ENCODE assay signal across 9 cellular contexts in the genomic region with DNA sequence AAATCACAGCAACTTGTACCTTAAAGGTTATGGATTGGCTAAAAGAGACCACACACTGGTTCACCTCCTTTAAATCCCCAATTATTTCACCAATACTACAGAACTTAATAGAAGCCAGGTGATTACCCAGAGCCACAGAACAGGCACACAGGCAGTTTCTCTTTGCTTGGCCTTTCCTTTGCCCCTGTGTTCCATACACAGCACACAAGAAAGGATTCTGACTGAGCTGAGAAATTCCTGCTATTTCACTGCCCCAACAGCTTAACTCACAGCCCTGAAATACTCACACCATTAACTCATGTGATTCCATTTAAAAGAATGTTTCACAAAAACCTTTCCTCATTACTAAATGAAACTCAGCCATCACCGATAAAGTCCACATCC.
DNase-seq lines count a peak whose midpoint lies in the region; ATAC-seq and TF ChIP-seq lines count a peak whose summit lies in the region.
"Had no signal": no experiment of that assay in that cellular context is flagged by ENCODE, and none has a peak within 500 bp of the region (broad histone marks: within the 10 kb centered on the region; RNA-seq: fewer than 3 reads in every experiment).

No MANE protein-coding gene starts in this region.

- no peak for TF ChIP-seq POLR2A in transverse colon (IDR thresholded peaks at IDR 0.05)

- no peaks in the 10 kb centered on the region for H3K9me3 Mint-ChIP-seq in activated naive CD4-positive, alpha-beta T cell treated with anti-CD3 and anti-CD28 coated beads, Interleukin-2, amount 50 U/mL, for 72 hours
- no peaks in the 10 kb centered on the region for H3K9me3 Mint-ChIP-seq in activated T-helper 2 cell treated with anti-CD3 and anti-CD28 coated beads, Interferon-gamma antibody, Interleukin-2, Interleukin-4, amounts not matched to agents 10 μg/mL and 5 μg/mL and 100 μg/mL, durations not matched to agents 14 hours and 24 hours and 36 hours

- H3K27ac Mint-ChIP-seq in activated naive CD4-positive, alpha-beta T cell treated with anti-CD3 and anti-CD28 coated beads, Interleukin-2, amount 50 U/mL, for 72 hours = peak overlapping the region; percentile 69 to 84
- H3K27ac Mint-ChIP-seq in activated T-helper 2 cell treated with anti-CD3 and anti-CD28 coated beads, Interferon-gamma antibody, Interleukin-2, Interleukin-4, amounts not matched to agents 10 μg/mL and 5 μg/mL and 100 μg/mL, durations not matched to agents 14 hours and 24 hours and 36 hours = peak overlapping the region; percentile 62

- TF ChIP-seq CTCF in transverse colon (IDR thresholded peaks at IDR 0.05) = no peak

- no peaks in the 10 kb centered on the region for H3K27me3 ChIP-seq in transverse colon

- 25 to 40% methylated on average over 1 of the region's 1 CpG for WGBS in transverse colon (ENCODE audit: low coverage in 1 of 2), 2 donors

- no peaks in the 10 kb centered on the region for H3K9me3 ChIP-seq in transverse colon

- peak; percentile 19 to 32 for ATAC-seq in activated naive CD4-positive, alpha-beta T cell treated with anti-CD3 and anti-CD28 coated beads, Interleukin-2, amount 50 U/mL, for 72 hours

- peak overlapping the region; percentile 4 to 19 (median 10) for H3K27ac ChIP-seq in transverse colon

- peaks cover 0 to 46% (median 21%) of the 10 kb centered on the region in 4 donors for H3K4me1 ChIP-seq in transverse colon

- no peaks in the 10 kb centered on the region for H3K27me3 Mint-ChIP-seq in activated T-helper 2 cell treated with anti-CD3 and anti-CD28 coated beads, Interferon-gamma antibody, Interleukin-2, Interleukin-4, amounts not matched to agents 10 μg/mL and 5 μg/mL and 100 μg/mL, durations not matched to agents 14 hours and 24 hours and 36 hours (ENCODE audit: low read depth)

- H3K36me3 Mint-ChIP-seq in activated naive CD4-positive, alpha-beta T cell treated with anti-CD3 and anti-CD28 coated beads, Interleukin-2, amount 50 U/mL, for 72 hours = no peaks in the 10 kb centered on the region
- no peaks in the 10 kb centered on the region for H3K36me3 Mint-ChIP-seq in activated T-helper 2 cell treated with anti-CD3 and anti-CD28 coated beads, Interferon-gamma antibody, Interleukin-2, Interleukin-4, amounts not matched to agents 10 μg/mL and 5 μg/mL and 100 μg/mL, durations not matched to agents 14 hours and 24 hours and 36 hours (ENCODE audit: low read depth)

- H3K4me3 ChIP-seq in transverse colon = no peak overlapping the region

- H3K36me3 ChIP-seq in transverse colon = no peaks in the 10 kb centered on the region

- no peak for DNase-seq in activated naive CD4-positive, alpha-beta T cell treated with anti-CD3 and anti-CD28 coated beads, Interleukin-2, amount 50 U/mL, for 72 hours (ENCODE audit: low spot score in 2 of 2)
- no peak for DNase-seq in activated naive CD4-positive, alpha-beta T cell treated with anti-CD3 and anti-CD28 coated beads, Interleukin-2, amount 50 U/mL, for 16 hours
- DNase-seq in activated T-helper 2 cell treated with anti-CD3 and anti-CD28 coated beads, Interferon-gamma antibody, Interleukin-2, Interleukin-4, amounts not matched to agents 10 μg/mL and 5 μg/mL and 100 μg/mL, durations not matched to agents 14 hours and 24 hours and 36 hours (ENCODE audit: low spot score) = no peak
- peak; percentile 74 for DNase-seq in kidney tubule cell (ENCODE audit: low spot score)
- no peak for DNase-seq in transverse colon
- no peak for DNase-seq in DMS79 (lab: John Stamatoyannopoulos, UW)
- no peak for DNase-seq in stimulated activated naive CD4-positive, alpha-beta T cell treated with Interleukin-2 at 50 U/mL for 16 hours (lab: John Stamatoyannopoulos, UW)
- DNase-seq in DMS 273 (lab: John Stamatoyannopoulos, UW; ENCODE audit: unreplicated experiment) = no peak
- DNase-seq: glutamatergic neuron had no signal

- TF ChIP-seq EP300 in transverse colon (IDR thresholded peaks at IDR 0.05; ENCODE audit: low read depth) = no peak

- in situ Hi-C loops in transverse colon (cut with MboI; ENCODE audit: low pct_ligation_motif_present in 1 of 4, low pct_unique_long_range_greater_than_20kb in 1 of 4, low sequenced_read_pairs in 3 of 4) = no loop called here

- no peak overlapping the region for H3K4me3 Mint-ChIP-seq in activated T-helper 2 cell treated with anti-CD3 and anti-CD28 coated beads, Interferon-gamma antibody, Interleukin-2, Interleukin-4, amounts not matched to agents 10 μg/mL and 5 μg/mL and 100 μg/mL, durations not matched to agents 14 hours and 24 hours and 36 hours (ENCODE audit: low read depth)

- peaks cover 44% of the 10 kb centered on the region for H3K4me1 Mint-ChIP-seq in activated T-helper 2 cell treated with anti-CD3 and anti-CD28 coated beads, Interferon-gamma antibody, Interleukin-2, Interleukin-4, amounts not matched to agents 10 μg/mL and 5 μg/mL and 100 μg/mL, durations not matched to agents 14 hours and 24 hours and 36 hours (ENCODE audit: low read depth)

- intact Hi-C loops in activated T-helper 2 cell treated with anti-CD3 and anti-CD28 coated beads, Interferon-gamma antibody, Interleukin-2, Interleukin-4, amounts not matched to agents 10 μg/mL and 5 μg/mL and 100 μg/mL, durations not matched to agents 14 hours and 24 hours and 36 hours (cut with micrococcal nuclease) = loop anchor here (1.0 to 2.0 kb wide), 2 partner anchors 28 to 51 kb away; no protein-coding TSS in a partner anchor
- intact Hi-C loops in transverse colon (cut with DNase I; ENCODE audit: low total_unique reads) = no loop called here
